In the genomic region with DNA sequence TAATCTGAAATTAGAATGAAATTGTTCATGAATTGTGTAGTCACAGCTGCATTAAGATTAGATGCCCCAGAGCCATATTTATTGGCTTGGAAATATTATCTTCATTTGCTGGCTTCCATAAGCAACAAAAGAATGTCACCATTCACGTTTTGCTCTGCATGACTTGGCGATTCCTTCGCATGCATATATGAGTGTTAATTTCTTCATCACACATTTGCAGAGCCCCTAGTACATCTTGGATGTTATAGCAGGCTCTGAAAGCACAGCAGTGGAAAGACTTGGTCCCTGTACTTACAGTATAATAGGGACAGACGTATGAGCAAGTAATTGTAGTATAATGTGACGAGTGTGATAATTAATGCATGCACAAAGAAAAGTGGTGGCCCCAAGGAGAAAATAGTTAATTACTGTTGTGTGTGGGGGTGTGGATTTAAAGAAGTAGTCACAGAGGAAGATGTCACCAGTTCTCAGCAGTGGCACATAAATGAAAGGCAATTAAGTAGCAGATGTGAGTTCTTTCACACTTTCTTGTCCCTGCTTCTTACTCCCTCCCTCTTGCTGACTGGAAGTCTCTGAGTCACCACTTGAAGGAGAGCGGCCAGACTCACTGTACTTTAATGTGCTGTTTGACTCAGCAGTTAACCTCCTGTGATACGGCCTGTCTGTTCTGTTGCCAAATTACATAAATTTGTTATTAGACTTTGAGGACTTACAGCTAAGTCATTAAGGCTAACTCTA, we compare ENCODE assay signal across 8 cellular contexts. TPM values are rescaled to one million over a fixed set of nuclear protein-coding genes. Genes with fewer than 3 reads are reported as not detected.
DNase-seq lines count a peak whose midpoint lies in the region; FAIRE-seq and TF ChIP-seq lines count a peak whose summit lies in the region.

No MANE protein-coding gene starts in this region.

- peak overlapping the region; percentile 95 for H3K4me2 ChIP-seq in PC-9

- H3K27ac ChIP-seq in PC-9, result peak overlapping the region; percentile 98
- H3K27ac ChIP-seq in mucosa of rectum (ENCODE audit: low read depth in 2 of 2, low read length in 2 of 2), result peak overlapping the region; percentile 26 to 67

- intact Hi-C loops in PC-9 (cut with micrococcal nuclease; ENCODE audit: unreplicated experiment) (loop anchor here (1.0 to 2.0 kb wide), 3 partner anchors 17 to 52 kb away; no protein-coding TSS in a partner anchor), posterior cingulate gyrus (cut with DNase I) (no loop called here)

- 0 out of 2 replicates have a peak, but pooled peaks cover 5% of the 10 kb centered on the region for H3K79me2 ChIP-seq in PC-9 (ENCODE audit: low read depth)

- FAIRE-seq in bronchial epithelial cell (lab: Jason Lieb, UNC), result no peak

- no peak overlapping the region for H2AFZ ChIP-seq in PC-9

- H3K27me3 ChIP-seq in PC-9 (ENCODE audit: insufficient read depth, low read depth) (no peaks in the 10 kb centered on the region), bronchial epithelial cell (ENCODE audit: control insufficient read depth, insufficient read depth, low read length) (no peaks in the 10 kb centered on the region), mucosa of rectum (ENCODE audit: control insufficient read depth in 2 of 2, insufficient read depth in 2 of 2, low read length in 2 of 2) (no peaks in the 10 kb centered on the region)

- TF ChIP-seq CTCF in PC-9 (conservative IDR thresholded peaks at IDR 0.05) (no peak), bronchial epithelial cell (IDR thresholded peaks at IDR 0.05; ENCODE audit: insufficient read depth, low read length, severe bottlenecking) (no peak)

- POLR2A ChIA-PET in PC-9 (lab: Charles Lee; ENCODE audit: unreplicated experiment), result interaction anchor here (0.5 to 1.1 kb wide), 12 partner anchors 16 to 570 kb away, joined by 3 to 24 read pairs (median 6); partner anchors contain the start of gene S100A11

- H3K9ac ChIP-seq in mucosa of rectum (ENCODE audit: low read depth in 1 of 2, low read length in 2 of 2), result peak overlapping the region in 1 of 2 donors; percentile 10

- no peaks in the 10 kb centered on the region for H3K9me2 ChIP-seq in PC-9 (ENCODE audit: insufficient read depth)

- H3K9me3 ChIP-seq in PC-9 (ENCODE audit: insufficient read depth, low read depth), result no peaks in the 10 kb centered on the region
- no peaks in the 10 kb centered on the region for H3K9me3 ChIP-seq in mucosa of rectum (ENCODE audit: control insufficient read depth in 2 of 2, low read length in 2 of 2)

- peaks cover 37% of the 10 kb centered on the region for H3F3A ChIP-seq in PC-9 (ENCODE audit: insufficient read depth, low read depth)

- no peaks in the 10 kb centered on the region for H3K36me3 ChIP-seq in PC-9 (ENCODE audit: low read depth)
- no peaks in the 10 kb centered on the region for H3K36me3 ChIP-seq in bronchial epithelial cell (ENCODE audit: control insufficient read depth, insufficient read depth, low read length)
- H3K36me3 ChIP-seq in mucosa of rectum (ENCODE audit: control insufficient read depth in 2 of 2, insufficient read depth in 2 of 2, low read length in 2 of 2), result no peaks in the 10 kb centered on the region

- BruUV-seq in PC-9 (replicated peaks; lab: Mats Ljungman, UMichigan), result TSS peak; percentile 91

- no peaks in the 10 kb centered on the region for H4K20me1 ChIP-seq in PC-9 (ENCODE audit: insufficient read depth)

- CTCF ChIA-PET in PC-9 (lab: Charles Lee), result interaction anchor here (0.8 kb wide), 1 partner anchor 10 kb away, joined by 3 read pairs; no protein-coding TSS in a partner anchor

- peak overlapping the region; percentile 53; the same call in 1 of the 2 replicates for H3K4me3 ChIP-seq in PC-9
- H3K4me3 ChIP-seq in bronchial epithelial cell (ENCODE audit: low read depth, low read length), result no peak overlapping the region
- no peak overlapping the region for H3K4me3 ChIP-seq in mucosa of rectum (ENCODE audit: low read length in 2 of 2)

- peak; percentile 52 for DNase-seq in NCI-H1105 treated with DMSO at 0.1 percent for 48 hours (lab: John Stamatoyannopoulos, UW)
- no peak for DNase-seq in NCI-H1105 (lab: John Stamatoyannopoulos, UW)
- peak; percentile 55 to 95 for DNase-seq in PC-9
- DNase-seq in bronchial epithelial cell (ENCODE audit: low read depth), result peak; percentile 94
- DNase-seq in NCI-H748 treated with DMSO at 0.1 percent for 48 hours (lab: John Stamatoyannopoulos, UW), result no peak
- DNase-seq in GM19240 (ENCODE audit: insufficient read length, low spot score), result no peak
- DNase-seq in posterior cingulate gyrus, result no peak

- H3K4me1 ChIP-seq in PC-9 (replicated peaks; ENCODE audit: insufficient read depth) (peaks cover 76% of the 10 kb centered on the region), mucosa of rectum (ENCODE audit: control insufficient read depth in 2 of 2, insufficient read depth in 2 of 2, low read length in 2 of 2) (peaks cover 24 to 56% of the 10 kb centered on the region in 2 donors)

RNA-seq across cellular contexts. Expression of gene S100A10, which starts 21.0 kb away (rescaled TPM):
- total RNA-seq in PC-9 (2021) (966 and 1,436 TPM in 2 replicates), bronchial epithelial cell (120 and 212 TPM in 2 replicates)

Comparison
In these comparisons a context has a peak if more than half of its experiments do, and no peak if none do; other contexts are left out.
1. DNase-seq: peak in NCI-H1105 treated with DMSO at 0.1 percent for 48 hours (single experiment), PC-9 (2 of 2) and bronchial epithelial cell (single experiment); none in NCI-H1105 (single experiment), NCI-H748 treated with DMSO at 0.1 percent for 48 hours (single experiment), GM19240 (single experiment) and posterior cingulate gyrus (0 of 10).